Comparison of ENCODE assay signal across 18 cellular contexts in genomic region chr3:58065700-58066167, GRCh38. TPM values are rescaled to one million over a fixed set of nuclear protein-coding genes. Genes with fewer than 3 reads are reported as not detected.
DNase-seq lines count a peak whose midpoint lies in the region; ATAC-seq, FAIRE-seq and TF ChIP-seq lines count a peak whose summit lies in the region.
"Had no signal": no experiment of that assay in that cellular context is flagged by ENCODE, and none has a peak within 500 bp of the region (broad histone marks: within the 10 kb centered on the region; RNA-seq: fewer than 3 reads in every experiment).

No MANE protein-coding gene starts in this region.

- H3K4me3 Mint-ChIP-seq in astrocyte (ENCODE audit: unreplicated experiment): no peak overlapping the region
- no peak overlapping the region for H3K4me3 Mint-ChIP-seq in activated T-helper 17 cell treated with anti-CD3 and anti-CD28 coated beads, Interleukin-2, amount 50 U/mL, for 72 hours
- H3K4me3 Mint-ChIP-seq: IgD-negative memory B cell; stimulated activated naive CD8-positive, alpha-beta T cell treated with anti-CD3 and anti-CD28 coated beads, Interleukin-15, amount 100 ng/mL, for 72 hours; T-helper 2 cell treated with Interferon-gamma antibody and Interleukin-4, amounts not matched to agents 5 μg/mL and 100 μg/mL, for 36 hours had no signal

- no peak for TF ChIP-seq CTCF in astrocyte (IDR thresholded peaks at IDR 0.05; ENCODE audit: insufficient read depth, low read depth, low read length)
- no peak for TF ChIP-seq CTCF in uterus (IDR thresholded peaks at IDR 0.05)

- peak overlapping the region; percentile 61 to 64 for H3K18ac ChIP-seq in mesenchymal stem cell (ENCODE audit: low read depth in 1 of 2, low read length in 2 of 2)

- peak overlapping the region; percentile 45 for H3K27ac ChIP-seq in astrocyte (ENCODE audit: low read depth, low read length)
- peak overlapping the region; percentile 63 for H3K27ac ChIP-seq in mesenchymal stem cell (ENCODE audit: low read length, poor library complexity, severe bottlenecking)
- peak overlapping the region; percentile 86 to 89 for H3K27ac ChIP-seq in uterus

- intact Hi-C loops in uterus (cut with DNase I; ENCODE audit: low total_unique reads): no loop called here

- H3K79me1 ChIP-seq in mesenchymal stem cell (replicated peaks; ENCODE audit: low read length, poor library complexity, severe bottlenecking): peaks cover 18% of the 10 kb centered on the region

- no peak for ATAC-seq in GM21390 (IDR thresholded peaks at IDR 0.05; ENCODE audit: unreplicated experiment)
- ATAC-seq in activated T-helper 17 cell treated with anti-CD3 and anti-CD28 coated beads, Interleukin-2, amount 50 U/mL, for 72 hours (replicated peaks): no peak
- ATAC-seq: left ventricle myocardium superior had no signal

- WGBS in mesenchymal stem cell: 80% methylated on average over 4 of the region's 6 CpGs

- H3K27me3 Mint-ChIP-seq in astrocyte (ENCODE audit: low read depth, unreplicated experiment): no peaks in the 10 kb centered on the region
- H3K27me3 Mint-ChIP-seq in activated T-helper 17 cell treated with anti-CD3 and anti-CD28 coated beads, Interleukin-2, amount 50 U/mL, for 72 hours: no peaks in the 10 kb centered on the region
- H3K27me3 Mint-ChIP-seq: IgD-negative memory B cell; stimulated activated naive CD8-positive, alpha-beta T cell treated with anti-CD3 and anti-CD28 coated beads, Interleukin-15, amount 100 ng/mL, for 72 hours had no signal

- peak overlapping the region; percentile 14 for H2BK5ac ChIP-seq in mesenchymal stem cell (ENCODE audit: low read depth, low read length, poor library complexity, severe bottlenecking)

- peak overlapping the region in 1 of 2 experiments; percentile 66 for H3K23ac ChIP-seq in mesenchymal stem cell (ENCODE audit: low read length in 2 of 2)

- H3K9me3 Mint-ChIP-seq in astrocyte (ENCODE audit: unreplicated experiment): no peaks in the 10 kb centered on the region
- no peaks in the 10 kb centered on the region for H3K9me3 Mint-ChIP-seq in activated T-helper 17 cell treated with anti-CD3 and anti-CD28 coated beads, Interleukin-2, amount 50 U/mL, for 72 hours
- H3K9me3 Mint-ChIP-seq: activated naive CD4-positive, alpha-beta T cell treated with anti-CD3 and anti-CD28 coated beads, Interleukin-2, amount 50 U/mL, for 72 hours; IgD-negative memory B cell; stimulated activated naive CD8-positive, alpha-beta T cell treated with anti-CD3 and anti-CD28 coated beads, Interleukin-15, amount 100 ng/mL, for 72 hours; T-helper 2 cell treated with Interferon-gamma antibody and Interleukin-4, amounts not matched to agents 5 μg/mL and 100 μg/mL, for 36 hours had no signal

- no peaks in the 10 kb centered on the region for H3K36me3 ChIP-seq in astrocyte (ENCODE audit: insufficient read depth, low read length)
- H3K36me3 ChIP-seq in mesenchymal stem cell (ENCODE audit: control insufficient read depth in 1 of 2, insufficient read depth in 2 of 2, low read depth in 1 of 2, low read length in 2 of 2): peaks cover 0 to 3% of the 10 kb centered on the region in 2 experiments
- no peaks in the 10 kb centered on the region for H3K36me3 ChIP-seq in uterus

- H3K4me2 ChIP-seq in astrocyte (ENCODE audit: low read length) (peak overlapping the region; percentile 26), mesenchymal stem cell (ENCODE audit: low read length, poor library complexity, severe bottlenecking) (no peak overlapping the region)

- no peak overlapping the region for H2BK15ac ChIP-seq in mesenchymal stem cell (ENCODE audit: low read depth, poor library complexity, severe bottlenecking)

- peak overlapping the region in 1 of 2 experiments; percentile 13 for H3K4ac ChIP-seq in mesenchymal stem cell (ENCODE audit: low read depth in 1 of 2, low read length in 2 of 2)

- peak overlapping the region in 1 of 2 experiments; percentile 11 for H3K14ac ChIP-seq in mesenchymal stem cell (ENCODE audit: low read length in 2 of 2)

- DNase-seq in NCI-H345 (lab: John Stamatoyannopoulos, UW) (peak; percentile 40), NCI-H345 treated with DMSO at 0.1 percent for 48 hours (lab: John Stamatoyannopoulos, UW; ENCODE audit: unreplicated experiment) (no peak), astrocyte (ENCODE audit: low read depth) (no peak), mesenchymal stem cell (no peak), uterus (peak in 1 of 2 donors; percentile 14), RKO (ENCODE audit: low spot score) (no peak)
- DNase-seq: DMS153; HCEC 1CT; left ventricle myocardium superior; NCI-H1694; stimulated activated CD4-positive, alpha-beta T cell treated with anti-CD3 and anti-CD28 coated beads, Interleukin-4, amount 100 ng/mL, for 24 hours; stimulated activated naive CD8-positive, alpha-beta T cell treated with anti-CD3 and anti-CD28 coated beads, Interleukin-15, amount 100 ng/mL, for 72 hours had no signal

- peaks cover 72% of the 10 kb centered on the region for H3K4me1 Mint-ChIP-seq in astrocyte (ENCODE audit: low read depth, unreplicated experiment)
- peaks cover 5% of the 10 kb centered on the region for H3K4me1 Mint-ChIP-seq in activated T-helper 17 cell treated with anti-CD3 and anti-CD28 coated beads, Interleukin-2, amount 50 U/mL, for 72 hours

- peak overlapping the region; percentile 34 for H4K91ac ChIP-seq in mesenchymal stem cell (ENCODE audit: low read length)

- H3K9me3 ChIP-seq in astrocyte (ENCODE audit: insufficient read depth, low read depth, low read length) (no peaks in the 10 kb centered on the region), mesenchymal stem cell (ENCODE audit: control insufficient read depth, low read length) (no peaks in the 10 kb centered on the region), uterus (no peaks in the 10 kb centered on the region)

- H2BK12ac ChIP-seq in mesenchymal stem cell (ENCODE audit: low read length in 2 of 2): peak overlapping the region in 1 of 2 experiments; percentile 38

- H3K79me2 ChIP-seq in astrocyte (ENCODE audit: insufficient read depth, low read length): peaks cover 93% of the 10 kb centered on the region

- peak overlapping the region; percentile 78 for H4K8ac ChIP-seq in mesenchymal stem cell (ENCODE audit: low read length)

- H2BK120ac ChIP-seq in mesenchymal stem cell (ENCODE audit: low read depth, low read length): no peak overlapping the region

- FAIRE-seq in astrocyte (lab: Jason Lieb, UNC): no peak
- FAIRE-seq: GM12891 had no signal

- H3K4me1 ChIP-seq in astrocyte (ENCODE audit: insufficient read depth, low read length) (peaks cover 46% of the 10 kb centered on the region), mesenchymal stem cell (ENCODE audit: control insufficient read depth, insufficient read depth, low read depth, low read length) (peaks cover 41% of the 10 kb centered on the region), uterus (peaks cover 3 to 9% of the 10 kb centered on the region in 2 donors)

- peak overlapping the region; percentile 40 for H3K9ac ChIP-seq in astrocyte (ENCODE audit: low read length)
- H3K9ac ChIP-seq in mesenchymal stem cell (ENCODE audit: low read length): no peak overlapping the region

- peaks cover 65% of the 10 kb centered on the region for H4K20me1 ChIP-seq in astrocyte (ENCODE audit: insufficient read depth, low read length)

- H2AK5ac ChIP-seq in mesenchymal stem cell (ENCODE audit: low read length, severe bottlenecking): peak overlapping the region; percentile 6

- H3K27me3 ChIP-seq in astrocyte (ENCODE audit: insufficient read depth, low read length) (no peaks in the 10 kb centered on the region), mesenchymal stem cell (ENCODE audit: control insufficient read depth in 1 of 2, insufficient read depth in 1 of 2, low read length in 2 of 2) (no peaks in the 10 kb centered on the region), uterus (no peaks in the 10 kb centered on the region)

- no peak overlapping the region for H2AFZ ChIP-seq in astrocyte (ENCODE audit: low read depth, low read length)
- H2AFZ ChIP-seq in mesenchymal stem cell (ENCODE audit: low read depth, low read length): no peak overlapping the region

- H3K4me3 ChIP-seq in astrocyte (ENCODE audit: insufficient read depth, low read depth, low read length) (no peak overlapping the region), mesenchymal stem cell (ENCODE audit: insufficient read depth in 1 of 2, low read depth in 1 of 2, low read length in 2 of 2) (no peak overlapping the region), uterus (no peak overlapping the region)

- TF ChIP-seq POLR2A in uterus (IDR thresholded peaks at IDR 0.05): no peak

- peak overlapping the region; percentile 69 for H3K27ac Mint-ChIP-seq in astrocyte (ENCODE audit: unreplicated experiment)
- H3K27ac Mint-ChIP-seq in activated T-helper 17 cell treated with anti-CD3 and anti-CD28 coated beads, Interleukin-2, amount 50 U/mL, for 72 hours: no peak overlapping the region
- H3K27ac Mint-ChIP-seq: activated naive CD4-positive, alpha-beta T cell treated with anti-CD3 and anti-CD28 coated beads, Interleukin-2, amount 50 U/mL, for 72 hours; IgD-negative memory B cell; T-helper 2 cell treated with Interferon-gamma antibody and Interleukin-4, amounts not matched to agents 5 μg/mL and 100 μg/mL, for 36 hours had no signal

- peaks cover 6% of the 10 kb centered on the region for H3K36me3 Mint-ChIP-seq in astrocyte (ENCODE audit: low read depth, unreplicated experiment)
- no peaks in the 10 kb centered on the region for H3K36me3 Mint-ChIP-seq in activated T-helper 17 cell treated with anti-CD3 and anti-CD28 coated beads, Interleukin-2, amount 50 U/mL, for 72 hours (ENCODE audit: low read depth)
- H3K36me3 Mint-ChIP-seq: activated naive CD4-positive, alpha-beta T cell treated with anti-CD3 and anti-CD28 coated beads, Interleukin-2, amount 50 U/mL, for 72 hours had no signal

RNA-seq across cellular contexts. Expression of gene FLNB, which starts 57.5 kb away (rescaled TPM):
- 434 and 521 TPM in 2 replicates for total RNA-seq in astrocyte
- polyA plus RNA-seq in mesenchymal stem cell (2013, experiment 1 of 2): 55.8 TPM
- 47.9 TPM for polyA plus RNA-seq in mesenchymal stem cell (2013, experiment 2 of 2)
- total RNA-seq in uterus: 100 to 1,000 TPM in 3 of 4 donors, 10 to 100 TPM in 1; 52.4 to 283 (median 148) TPM
- total RNA-seq in activated T-helper 17 cell treated with anti-CD3 and anti-CD28 coated beads, Interleukin-2, amount 50 U/mL, for 72 hours: 10 to 100 TPM; 22.5 to 23.6 TPM
